1 cellular context compared by ENCODE assay signal in genomic region chr2:231891514-231891905, GRCh38.
A peak's percentile ranks its signal among the peaks of the same experiment; 100 is the strongest.
TF ChIP-seq lines count a peak whose summit lies in the region.

No MANE protein-coding gene starts in this region.

TF ChIP-seq in HepG2, 621 proteins besides CTCF, POLR2A, EP300 and RAD21:
- 0 out of 2 replicates have a peak, but pooled peaks have one; percentile 49 for TF ChIP-seq ZNF263 (CRISPR knock-in tag; IDR thresholded peaks at IDR 0.05)
- TF ChIP-seq MED13 (CRISPR knock-in tag; IDR thresholded peaks at IDR 0.05) = no peak
